Comparison of ENCODE assay signal across 8 cellular contexts in the genomic region with DNA sequence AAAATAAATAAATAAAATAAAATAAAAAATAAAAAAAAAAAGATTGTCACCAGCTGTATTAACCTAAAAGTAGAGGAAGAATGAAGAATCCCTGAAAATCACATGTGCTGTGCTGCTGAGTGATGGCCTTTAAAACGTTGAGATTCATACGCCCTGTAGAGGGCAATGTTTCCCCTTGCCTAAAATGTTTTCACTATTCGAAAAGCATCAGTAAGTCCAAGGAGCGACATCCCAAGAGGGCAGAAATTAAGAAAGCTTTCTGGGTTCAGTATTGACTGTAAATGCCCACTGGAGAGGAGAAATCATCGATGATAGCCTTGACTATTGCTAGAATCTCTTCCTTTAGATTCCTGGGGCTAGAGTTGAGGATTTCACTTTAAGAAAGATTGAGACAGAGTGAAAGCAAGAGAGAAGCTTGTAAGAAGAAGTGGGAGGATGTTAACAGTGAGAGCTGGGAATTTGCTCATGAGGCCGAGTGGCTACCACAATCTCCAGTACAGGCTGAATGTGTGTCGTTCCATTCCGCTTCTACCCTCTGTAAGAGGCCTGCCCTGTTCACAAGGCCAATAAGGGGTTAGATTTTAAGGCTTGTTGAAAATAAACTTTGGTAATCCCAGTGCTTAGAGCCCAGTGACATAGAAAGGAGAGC.
DNase-seq lines count a peak whose midpoint lies in the region; ATAC-seq and TF ChIP-seq lines count a peak whose summit lies in the region.

No MANE protein-coding gene starts in this region.

- DNase-seq in ACHN (peak; percentile 63), NCI-H2196 treated with DMSO at 0.1 percent for 48 hours (lab: John Stamatoyannopoulos, UW; ENCODE audit: unreplicated experiment) (peak; percentile 5), astrocyte of the spinal cord (ENCODE audit: low read depth, low spot score) (peak; percentile 80), iPS DF 4.7 (ENCODE audit: extremely low read depth, low spot score) (peak; percentile 49), smooth muscle cell of the brain vasculature (ENCODE audit: low read depth, low spot score) (peak; percentile 69), NCI-H1048 (lab: John Stamatoyannopoulos, UW) (no peak)

- peak; percentile 65 for TF ChIP-seq CTCF in GM12872 (IDR thresholded peaks at IDR 0.05; ENCODE audit: insufficient read depth, low read depth, low read length)
- TF ChIP-seq CTCF in astrocyte of the spinal cord (IDR thresholded peaks at IDR 0.05; ENCODE audit: low read depth, low read length): peak; percentile 72

- no peak overlapping the region for H3K4me3 ChIP-seq in astrocyte of the spinal cord (ENCODE audit: low read depth, low read length)

- in situ Hi-C loops in ACHN (cut with HindIII; ENCODE audit: low pct_ligation_motif_present, low pct_unique_long_range_greater_than_20kb, low sequenced_read_pairs) (no loop called here), astrocyte of the spinal cord (cut with HindIII; ENCODE audit: low sequenced_read_pairs) (no loop called here)

- ATAC-seq in HG02884 (IDR thresholded peaks at IDR 0.05; ENCODE audit: unreplicated experiment): peak; percentile 64
